ENCODE assay signal across 16 cellular contexts in genomic region chr2:23477392-23477791, GRCh38.
DNase-seq lines count a peak whose midpoint lies in the region; ATAC-seq lines count a peak whose summit lies in the region.
"Had no signal": no experiment of that assay in that cellular context is flagged by ENCODE, and none has a peak within 500 bp of the region (broad histone marks: within the 10 kb centered on the region; RNA-seq: fewer than 3 reads in every experiment).

No MANE protein-coding gene starts in this region.

- peaks cover 0 to 3% (median 0%) of the 10 kb centered on the region in 11 donors for H3K9me3 Mint-ChIP-seq in naive thymus-derived CD4-positive, alpha-beta T cell
- H3K9me3 Mint-ChIP-seq: CD4-positive, alpha-beta T cell had no signal

- H3K27me3 Mint-ChIP-seq in naive thymus-derived CD4-positive, alpha-beta T cell = peaks cover 4 to 17% (median 7%) of the 10 kb centered on the region in 5 donors

- peaks cover 0 to 2% (median 0%) of the 10 kb centered on the region in 7 donors for H3K4me1 Mint-ChIP-seq in naive thymus-derived CD4-positive, alpha-beta T cell

- 92 to 98% methylated on average over 10 to 11 of the region's 11 CpGs for WGBS in mesodermal cell (ENCODE audit: insufficient coverage in 2 of 2), 2 experiments

- H3K9me3 ChIP-seq in mesodermal cell (ENCODE audit: control insufficient read depth, low read length) = no peaks in the 10 kb centered on the region
- H3K9me3 ChIP-seq in naive thymus-derived CD4-positive, alpha-beta T cell (ENCODE audit: control insufficient read depth in 2 of 3, low read length in 3 of 3) = no peaks in the 10 kb centered on the region
- H3K9me3 ChIP-seq: A549, Caco-2 had no signal

- H3K4me1 ChIP-seq in mesodermal cell (ENCODE audit: control insufficient read depth, insufficient read depth, low read length, poor library complexity, severe bottlenecking) = peaks cover 25% of the 10 kb centered on the region
- H3K4me1 ChIP-seq in naive thymus-derived CD4-positive, alpha-beta T cell (ENCODE audit: control insufficient read depth in 2 of 2, insufficient read depth in 2 of 2, low read length in 2 of 2) = no peaks in the 10 kb centered on the region

- H3K4me3 ChIP-seq in mesodermal cell (ENCODE audit: extremely low read depth, insufficient read depth, low read length, poor library complexity, severe bottlenecking) = no peak overlapping the region
- no peak overlapping the region for H3K4me3 ChIP-seq in naive thymus-derived CD4-positive, alpha-beta T cell (ENCODE audit: low read length)
- H3K4me3 ChIP-seq: A549, GM23248 had no signal

- peak; percentile 47 for DNase-seq in activated effector memory CD4-positive, alpha-beta T cell treated with anti-CD3 and anti-CD28 coated beads, Interleukin-2, amount 50 U/mL, for 16 hours
- no peak for DNase-seq in activated effector memory CD4-positive, alpha-beta T cell treated with Interleukin-2 at 50 U/mL for 16 hours
- DNase-seq in posterior vena cava (ENCODE audit: low spot score) (peak; percentile 76), Right ventricle myocardium inferior (ENCODE audit: missing footprints) (no peak), amniotic stem cell (lab: John Stamatoyannopoulos, UW) (no peak)
- no peak for DNase-seq in naive thymus-derived CD4-positive, alpha-beta T cell
- DNase-seq: AML-193; Caco-2; CD4-positive, alpha-beta T cell; GM23248; HCEC 1CT had no signal

- ATAC-seq in Right ventricle myocardium inferior (no peak), HG03095 (IDR thresholded peaks at IDR 0.05; ENCODE audit: unreplicated experiment) (no peak)
- ATAC-seq in naive thymus-derived CD4-positive, alpha-beta T cell = no peak
- ATAC-seq: A549 had no signal

- H3K4me3 Mint-ChIP-seq in naive thymus-derived CD4-positive, alpha-beta T cell = no peak overlapping the region
- H3K4me3 Mint-ChIP-seq: CD4-positive, alpha-beta T cell had no signal

- peak overlapping the region in 1 of 9 donors; percentile 6 for H3K27ac Mint-ChIP-seq in naive thymus-derived CD4-positive, alpha-beta T cell
- H3K27ac Mint-ChIP-seq: CD4-positive, alpha-beta T cell had no signal

- peak overlapping the region; percentile 46 for H3K27ac ChIP-seq in mesodermal cell (ENCODE audit: low read depth, low read length, severe bottlenecking)
- no peak overlapping the region for H3K27ac ChIP-seq in naive thymus-derived CD4-positive, alpha-beta T cell (ENCODE audit: low read depth, low read length)
- H3K27ac ChIP-seq: 22Rv1, C4-2B, GM23248 had no signal

- no peaks in the 10 kb centered on the region for H3K27me3 ChIP-seq in naive thymus-derived CD4-positive, alpha-beta T cell (ENCODE audit: control insufficient read depth in 2 of 2, insufficient read depth in 2 of 2, low read length in 2 of 2)

- CTCF ChIA-PET in naive thymus-derived CD4-positive, alpha-beta T cell (lab: Charles Lee) = no interaction called here

- no peaks in the 10 kb centered on the region for H3K36me3 ChIP-seq in mesodermal cell (ENCODE audit: control insufficient read depth, insufficient read depth, low read length)
- H3K36me3 ChIP-seq in naive thymus-derived CD4-positive, alpha-beta T cell (ENCODE audit: control insufficient read depth in 2 of 3, insufficient read depth in 3 of 3, low read length in 3 of 3) = no peaks in the 10 kb centered on the region

- POLR2A ChIA-PET in naive thymus-derived CD4-positive, alpha-beta T cell (lab: Charles Lee) = no interaction called here

- peaks cover 0 to 8% (median 0%) of the 10 kb centered on the region in 5 donors for H3K36me3 Mint-ChIP-seq in naive thymus-derived CD4-positive, alpha-beta T cell

- intact Hi-C loops in posterior vena cava (cut with DNase I) = no loop called here
- intact Hi-C loops in Right ventricle myocardium inferior (cut with DNase I) = no loop called here
- intact Hi-C loops in naive thymus-derived CD4-positive, alpha-beta T cell (cut with micrococcal nuclease) = no loop called here

Comparison
In these comparisons a context has a peak if more than half of its experiments do, and no peak if none do; other contexts are left out.
1. DNase-seq: peak in activated effector memory CD4-positive, alpha-beta T cell treated with anti-CD3 and anti-CD28 coated beads, Interleukin-2, amount 50 U/mL, for 16 hours (single experiment) and posterior vena cava (single experiment); none in activated effector memory CD4-positive, alpha-beta T cell treated with Interleukin-2 at 50 U/mL for 16 hours (single experiment), Right ventricle myocardium inferior (single experiment), naive thymus-derived CD4-positive, alpha-beta T cell (0 of 9) and amniotic stem cell (single experiment).